2 cellular contexts compared by ENCODE assay signal in genomic region chr14:81233615-81234014, GRCh38.
TF ChIP-seq lines count a peak whose summit lies in the region.

No MANE protein-coding gene starts in this region.

TF ChIP-seq in HepG2, 621 proteins besides CTCF, POLR2A, EP300 and RAD21:
- peak; percentile 51; the same call in 1 of the 2 replicates for TF ChIP-seq ZNF331 (CRISPR knock-in tag; IDR thresholded peaks at IDR 0.05)
- no peak for TF ChIP-seq SAFB2 (CRISPR knock-in tag; IDR thresholded peaks at IDR 0.05; ENCODE audit: borderline replicate concordance, low read depth)
TF ChIP-seq in HepG2: peak in this region for 1.

TF ChIP-seq in K562, 482 proteins besides CTCF, POLR2A, EP300 and RAD21:
- TF ChIP-seq CGGBP1 (CRISPR knock-in tag; IDR thresholded peaks at IDR 0.05), result no peak
- TF ChIP-seq POLR2G (IDR thresholded peaks at IDR 0.05; ENCODE audit: low read depth, low read length), result no peak
- TF ChIP-seq PATZ1 (CRISPR knock-in tag; IDR thresholded peaks at IDR 0.05; ENCODE audit: borderline replicate concordance), result no peak
- no peak for TF ChIP-seq CBX3 (IDR thresholded peaks at IDR 0.05; ENCODE audit: borderline replicate concordance in 1 of 2, low read length in 2 of 2)
- TF ChIP-seq ZFP91 (CRISPR knock-in tag; IDR thresholded peaks at IDR 0.05), result no peak
- TF ChIP-seq CREM (IDR thresholded peaks at IDR 0.05; ENCODE audit: low read depth), result no peak
- no peak for TF ChIP-seq SMAD3 (CRISPR knock-in tag; conservative IDR thresholded peaks at IDR 0.05)
- no peak for TF ChIP-seq ARID3B (CRISPR knock-in tag; IDR thresholded peaks at IDR 0.05; ENCODE audit: borderline replicate concordance)
- no peak for TF ChIP-seq FOXK1 (CRISPR knock-in tag; IDR thresholded peaks at IDR 0.05; ENCODE audit: borderline replicate concordance)
- TF ChIP-seq HSF4 (CRISPR knock-in tag; IDR thresholded peaks at IDR 0.05; ENCODE audit: borderline replicate concordance), result no peak
- TF ChIP-seq ERF (CRISPR knock-in tag; IDR thresholded peaks at IDR 0.05), result no peak
- no peak for TF ChIP-seq SMAD1 (IDR thresholded peaks at IDR 0.05; ENCODE audit: low read depth, low read length, partially characterized antibody)
- no peak for TF ChIP-seq RBM22 (IDR thresholded peaks at IDR 0.05; ENCODE audit: low read depth, low read length, poor library complexity, severe bottlenecking)
- TF ChIP-seq ZNF24 (IDR thresholded peaks at IDR 0.05), result no peak
- no peak for TF ChIP-seq CBX8 (IDR thresholded peaks at IDR 0.05; ENCODE audit: borderline replicate concordance, extremely low read depth, low read depth, low read length, poor library complexity, severe bottlenecking)
- TF ChIP-seq ZNF695 (CRISPR knock-in tag; IDR thresholded peaks at IDR 0.05), result no peak
- TF ChIP-seq OTX1 (CRISPR knock-in tag; IDR thresholded peaks at IDR 0.05), result no peak
- no peak for TF ChIP-seq CAMTA2 (CRISPR knock-in tag; conservative IDR thresholded peaks at IDR 0.05)
- no peak for TF ChIP-seq ZNF699 (CRISPR knock-in tag; IDR thresholded peaks at IDR 0.05; ENCODE audit: insufficient replicate concordance)
- no peak for TF ChIP-seq KAT8 (IDR thresholded peaks at IDR 0.05; ENCODE audit: low read depth)
